Comparison of ENCODE assay signal across 10 cellular contexts in genomic region chrX:131366387-131366786, GRCh38.
DNase-seq lines count a peak whose midpoint lies in the region; ATAC-seq and TF ChIP-seq lines count a peak whose summit lies in the region.
"Had no signal": no experiment of that assay in that cellular context is flagged by ENCODE, and none has a peak within 500 bp of the region (broad histone marks: within the 10 kb centered on the region; RNA-seq: fewer than 3 reads in every experiment).

No MANE protein-coding gene starts in this region.

- H3K27ac Mint-ChIP-seq in chondrocyte (ENCODE audit: unreplicated experiment) = no peak overlapping the region
- H3K27ac Mint-ChIP-seq: activated T-helper 2 cell treated with anti-CD3 and anti-CD28 coated beads, Interferon-gamma antibody, Interleukin-2, Interleukin-4, amounts not matched to agents 10 μg/mL and 5 μg/mL and 100 μg/mL, durations not matched to agents 14 hours and 24 hours and 36 hours had no signal

- H3K9me3 ChIP-seq in neural cell (ENCODE audit: low read length) = no peaks in the 10 kb centered on the region

- H3K79me2 ChIP-seq in neural cell (replicated peaks; ENCODE audit: insufficient read depth, low read length) = no peaks in the 10 kb centered on the region

- H3F3A ChIP-seq in neural cell (ENCODE audit: insufficient read depth, low read length, poor library complexity, severe bottlenecking) = no peaks in the 10 kb centered on the region

- intact Hi-C loops in sciatic nerve (cut with DNase I) = no loop called here

- no peak overlapping the region for H2AFZ ChIP-seq in neural cell (ENCODE audit: low read depth, low read length)

- no peak for TF ChIP-seq RAD21 in neural cell (conservative IDR thresholded peaks at IDR 0.05)

- no peak for ATAC-seq in sciatic nerve

- H3K4me3 ChIP-seq in GM06990 (replicated peaks; ENCODE audit: low read depth, low read length) = no peak overlapping the region
- H3K4me3 ChIP-seq in neural cell (ENCODE audit: low read length) = no peak overlapping the region

- no peak overlapping the region for H3K9ac ChIP-seq in neural cell (ENCODE audit: low read length)

- TF ChIP-seq EP300 in neural cell (conservative IDR thresholded peaks at IDR 0.05; ENCODE audit: poor library complexity, severe bottlenecking) = no peak

- H3K27me3 ChIP-seq in GM06990 (replicated peaks; ENCODE audit: control insufficient read depth, insufficient read depth, low read length) = no peaks in the 10 kb centered on the region
- H3K27me3 ChIP-seq in neural cell (ENCODE audit: insufficient read depth, low read depth, low read length) = no peaks in the 10 kb centered on the region

- H3K27me3 Mint-ChIP-seq in chondrocyte (ENCODE audit: low read depth) = no peaks in the 10 kb centered on the region

- H3K9me3 Mint-ChIP-seq in chondrocyte (ENCODE audit: low read depth) = no peaks in the 10 kb centered on the region
- H3K9me3 Mint-ChIP-seq: activated T-helper 2 cell treated with anti-CD3 and anti-CD28 coated beads, Interferon-gamma antibody, Interleukin-2, Interleukin-4, amounts not matched to agents 10 μg/mL and 5 μg/mL and 100 μg/mL, durations not matched to agents 14 hours and 24 hours and 36 hours had no signal

- H3K27ac ChIP-seq in neural cell (ENCODE audit: low read length) = no peak overlapping the region

- DNase-seq in GM06990 (ENCODE audit: extremely low read depth, insufficient read length) (no peak), chondrocyte (ENCODE audit: low spot score) (no peak), LoVo (ENCODE audit: low spot score) (no peak), T-helper 2 cell (no peak), sciatic nerve (ENCODE audit: low spot score) (no peak), NCI-H187 (lab: John Stamatoyannopoulos, UW) (no peak)
- DNase-seq: DMS153 had no signal

- H3K36me3 ChIP-seq in GM06990 (ENCODE audit: control insufficient read depth, insufficient read depth, low read length) = no peaks in the 10 kb centered on the region
- H3K36me3 ChIP-seq in neural cell (ENCODE audit: insufficient read depth, low read length) = no peaks in the 10 kb centered on the region

- H4K20me1 ChIP-seq in neural cell (ENCODE audit: insufficient read depth) = no peaks in the 10 kb centered on the region

- H3K4me2 ChIP-seq in neural cell (ENCODE audit: low read length) = no peak overlapping the region

- H3K4me1 Mint-ChIP-seq in chondrocyte (ENCODE audit: low read depth) = no peaks in the 10 kb centered on the region

- H3K36me3 Mint-ChIP-seq in chondrocyte (ENCODE audit: low read depth) = peaks cover 7% of the 10 kb centered on the region

- H3K4me3 Mint-ChIP-seq in chondrocyte (ENCODE audit: unreplicated experiment) = no peak overlapping the region

- TF ChIP-seq CTCF in GM06990 (IDR thresholded peaks at IDR 0.05; ENCODE audit: insufficient read depth, low read length, poor library complexity, severe bottlenecking) (peak; percentile 9), LNCAP (IDR thresholded peaks at IDR 0.05) (peak; percentile 15; the same call in 1 of the 2 replicates), chondrocyte (IDR thresholded peaks at IDR 0.05) (peak; percentile 50), neural cell (IDR thresholded peaks at IDR 0.05; ENCODE audit: poor library complexity, severe bottlenecking) (no peak)

- H3K9me2 ChIP-seq in neural cell (ENCODE audit: insufficient read depth, low read length) = no peaks in the 10 kb centered on the region

TF ChIP-seq in neural cell, 6 proteins besides CTCF, POLR2A, EP300 and RAD21:
- TF ChIP-seq EZH2 (IDR thresholded peaks at IDR 0.05; ENCODE audit: borderline replicate concordance, insufficient read depth, low read length, poor library complexity, severe bottlenecking) (no peak), SMC3 (conservative IDR thresholded peaks at IDR 0.05; ENCODE audit: poor library complexity) (peak; percentile 26)
